In the genomic region with DNA sequence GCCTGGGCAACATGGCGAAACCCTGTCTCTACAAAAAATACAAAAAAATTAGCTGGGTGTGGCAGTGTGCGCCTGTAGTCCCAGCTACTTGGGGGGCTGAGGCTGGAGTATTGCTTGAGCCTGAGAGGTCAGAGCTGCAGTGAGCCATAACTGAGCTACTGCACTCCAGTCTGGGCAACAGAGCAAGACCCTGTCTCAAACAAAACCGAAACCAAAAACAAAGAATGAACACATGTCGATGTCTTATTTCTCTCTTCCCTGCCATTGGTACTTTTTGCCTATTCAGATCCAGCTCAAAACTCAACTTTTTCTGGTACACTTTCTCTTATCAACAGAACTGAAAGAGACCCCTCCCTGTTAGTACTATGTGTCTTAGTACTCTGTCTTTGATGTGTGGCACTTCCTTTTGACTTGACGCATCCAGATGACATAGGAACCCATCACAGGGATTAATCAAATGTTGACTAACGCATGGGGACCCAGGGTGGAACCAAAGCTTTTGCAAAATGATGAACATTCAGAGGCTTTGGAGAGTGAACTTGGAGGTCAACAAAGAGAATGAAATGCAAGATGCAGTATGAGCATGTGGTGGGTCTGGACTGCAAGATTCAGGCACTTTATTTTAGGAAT, we compare ENCODE assay signal across 9 cellular contexts. TPM values are rescaled to one million over a fixed set of nuclear protein-coding genes. Genes with fewer than 3 reads are reported as not detected.
A peak's percentile ranks its signal among the peaks of the same experiment; 100 is the strongest.
DNase-seq lines count a peak whose midpoint lies in the region; ATAC-seq and TF ChIP-seq lines count a peak whose summit lies in the region.
"Had no signal": no experiment of that assay in that cellular context is flagged by ENCODE, and none has a peak within 500 bp of the region (broad histone marks: within the 10 kb centered on the region; RNA-seq: fewer than 3 reads in every experiment).

No MANE protein-coding gene starts in this region.

- no peak overlapping the region for H2AFZ ChIP-seq in fibroblast of lung (ENCODE audit: low read length)

- no peak overlapping the region for H3K4me3 ChIP-seq in fibroblast of lung (replicated peaks in 1 of 4; ENCODE audit: control extremely low read depth in 1 of 4, insufficient read depth in 1 of 4, low read depth in 3 of 4, low read length in 4 of 4)
- peak overlapping the region in 1 of 4 donors; percentile 2 for H3K4me3 ChIP-seq in upper lobe of left lung
- no peak overlapping the region for H3K4me3 ChIP-seq in BE2C (ENCODE audit: low read depth, low read length)

- no peak overlapping the region for H3K27ac Mint-ChIP-seq in natural killer cell treated with Interleukin-12 subunit alpha and Interleukin-12 subunit beta and Interleukin-15 and Interleukin-18, amount 100 ng/mL, for 72 hours
- no peak overlapping the region for H3K27ac Mint-ChIP-seq in natural killer cell
- no peak overlapping the region for H3K27ac Mint-ChIP-seq in MCF 10A (ENCODE audit: low read depth, unreplicated experiment)

- no peaks in the 10 kb centered on the region for H3K9me3 ChIP-seq in fibroblast of lung (ENCODE audit: control insufficient read depth, insufficient read depth, low read depth, low read length)
- H3K9me3 ChIP-seq in upper lobe of left lung: no peaks in the 10 kb centered on the region
- H3K9me3 ChIP-seq in BE2C: no peaks in the 10 kb centered on the region

- H4K20me1 ChIP-seq in fibroblast of lung (ENCODE audit: control insufficient read depth, extremely low read depth, insufficient read depth, low read length): no peaks in the 10 kb centered on the region

- H3K79me2 ChIP-seq in fibroblast of lung (ENCODE audit: control insufficient read depth, insufficient read depth, low read length): no peaks in the 10 kb centered on the region

- no peaks in the 10 kb centered on the region for H3K4me1 ChIP-seq in fibroblast of lung (ENCODE audit: control insufficient read depth, extremely low read depth, insufficient read depth, low read length)
- peaks cover 0 to 47% (median 11%) of the 10 kb centered on the region in 4 donors for H3K4me1 ChIP-seq in upper lobe of left lung
- peaks cover 5% of the 10 kb centered on the region for H3K4me1 ChIP-seq in BE2C

- peaks cover 6 to 17% of the 10 kb centered on the region in 2 donors for H3K4me1 Mint-ChIP-seq in natural killer cell treated with Interleukin-12 subunit alpha and Interleukin-12 subunit beta and Interleukin-15 and Interleukin-18, amount 100 ng/mL, for 72 hours (ENCODE audit: low read depth in 2 of 2)
- H3K4me1 Mint-ChIP-seq in natural killer cell: peaks cover 5 to 8% of the 10 kb centered on the region in 2 donors
- no peaks in the 10 kb centered on the region for H3K4me1 Mint-ChIP-seq in MCF 10A (ENCODE audit: insufficient read depth, unreplicated experiment)

- H3K9me3 Mint-ChIP-seq in natural killer cell treated with Interleukin-12 subunit alpha and Interleukin-12 subunit beta and Interleukin-15 and Interleukin-18, amount 100 ng/mL, for 72 hours: no peaks in the 10 kb centered on the region
- H3K9me3 Mint-ChIP-seq in natural killer cell: no peaks in the 10 kb centered on the region
- H3K9me3 Mint-ChIP-seq in MCF 10A (ENCODE audit: unreplicated experiment): no peaks in the 10 kb centered on the region

- H3K27me3 ChIP-seq in fibroblast of lung (ENCODE audit: control insufficient read depth, insufficient read depth, low read length) (no peaks in the 10 kb centered on the region), upper lobe of left lung (no peaks in the 10 kb centered on the region), BE2C (no peaks in the 10 kb centered on the region)

- H3K27me3 Mint-ChIP-seq in natural killer cell treated with Interleukin-12 subunit alpha and Interleukin-12 subunit beta and Interleukin-15 and Interleukin-18, amount 100 ng/mL, for 72 hours: peaks cover 34 to 56% of the 10 kb centered on the region in 2 donors
- H3K27me3 Mint-ChIP-seq in natural killer cell (ENCODE audit: low read depth in 2 of 2) (peaks cover 19 to 47% of the 10 kb centered on the region in 2 donors), MCF 10A (ENCODE audit: insufficient read depth, unreplicated experiment) (no peaks in the 10 kb centered on the region)

- POLR2A ChIA-PET in MCF 10A (lab: Yijun Ruan, JAX): interaction anchor here (1.0 kb wide), 1 partner anchor 8 kb away, joined by 3 read pairs; no protein-coding TSS in a partner anchor

- no TSS peak for BruUV-seq in MCF 10A (replicated peaks; lab: Mats Ljungman, UMichigan)

- no peak for TF ChIP-seq POLR2A in upper lobe of left lung (IDR thresholded peaks at IDR 0.05)

- H3K4me2 ChIP-seq in fibroblast of lung (ENCODE audit: extremely low read depth, insufficient read depth, low read length): peak overlapping the region; percentile 48

- WGBS in upper lobe of left lung, 2 donors: 68 to 70% methylated on average over 6 of the region's 6 CpGs

- ATAC-seq in natural killer cell treated with Interleukin-12 subunit alpha and Interleukin-12 subunit beta and Interleukin-15 and Interleukin-18, amount 100 ng/mL, for 72 hours: no peak
- no peak for ATAC-seq in natural killer cell
- ATAC-seq in HG03432 (IDR thresholded peaks at IDR 0.05; ENCODE audit: unreplicated experiment): peak; percentile 55
- ATAC-seq in upper lobe of left lung (ENCODE audit: low FRiP score in 2 of 2): peak in 1 of 2 donors; percentile 55

- TF ChIP-seq CTCF in natural killer cell (IDR thresholded peaks at IDR 0.05) (no peak), fibroblast of lung (conservative IDR thresholded peaks at IDR 0.05 in 1 of 2, IDR thresholded peaks at IDR 0.05 in 1 of 2; ENCODE audit: low read depth in 1 of 2, low read length in 2 of 2) (no peak), upper lobe of left lung (IDR thresholded peaks at IDR 0.05) (no peak), BE2C (IDR thresholded peaks at IDR 0.05; ENCODE audit: low read depth, low read length) (no peak), MCF 10A (IDR thresholded peaks at IDR 0.05; ENCODE audit: unreplicated experiment) (no peak)

- H3K36me3 ChIP-seq in fibroblast of lung (ENCODE audit: control insufficient read depth, insufficient read depth, low read length): no peaks in the 10 kb centered on the region
- no peaks in the 10 kb centered on the region for H3K36me3 ChIP-seq in upper lobe of left lung
- H3K36me3 ChIP-seq in BE2C: no peaks in the 10 kb centered on the region
- H3K36me3 ChIP-seq: WERI-Rb-1 had no signal

- H3K27ac ChIP-seq in fibroblast of lung (ENCODE audit: insufficient read depth, low read length): no peak overlapping the region
- peak overlapping the region; percentile 14 to 71 (median 42) for H3K27ac ChIP-seq in upper lobe of left lung
- H3K27ac ChIP-seq: WERI-Rb-1 had no signal

- H3K36me3 Mint-ChIP-seq in natural killer cell treated with Interleukin-12 subunit alpha and Interleukin-12 subunit beta and Interleukin-15 and Interleukin-18, amount 100 ng/mL, for 72 hours: no peaks in the 10 kb centered on the region
- H3K36me3 Mint-ChIP-seq in natural killer cell (no peaks in the 10 kb centered on the region), MCF 10A (ENCODE audit: insufficient read depth, unreplicated experiment) (no peaks in the 10 kb centered on the region)

- peak overlapping the region; percentile 34 for H3K4me3 Mint-ChIP-seq in natural killer cell treated with Interleukin-12 subunit alpha and Interleukin-12 subunit beta and Interleukin-15 and Interleukin-18, amount 100 ng/mL, for 72 hours
- no peak overlapping the region for H3K4me3 Mint-ChIP-seq in natural killer cell
- no peak overlapping the region for H3K4me3 Mint-ChIP-seq in MCF 10A (ENCODE audit: unreplicated experiment)

- no peak overlapping the region for H3K9ac ChIP-seq in fibroblast of lung (ENCODE audit: insufficient read depth, low read length)

- CTCF ChIA-PET in MCF 10A (lab: Yijun Ruan, JAX): interaction anchor here (3.3 kb wide), 1 partner anchor 40 kb away, joined by 10 read pairs; no protein-coding TSS in a partner anchor

- no peak for DNase-seq in natural killer cell treated with Interleukin-12 subunit alpha and Interleukin-12 subunit beta and Interleukin-15 and Interleukin-18, amount 100 ng/mL, for 72 hours (ENCODE audit: low spot score)
- no peak for DNase-seq in natural killer cell
- no peak for DNase-seq in fibroblast of lung (ENCODE audit: low read depth in 2 of 2)
- no peak for DNase-seq in upper lobe of left lung
- no peak for DNase-seq in BE2C
- DNase-seq in NCI-H2196 (lab: John Stamatoyannopoulos, UW; ENCODE audit: unreplicated experiment): no peak
- DNase-seq in MCF 10A (ENCODE audit: unreplicated experiment): no peak
- DNase-seq: WERI-Rb-1 had no signal

- intact Hi-C loops in natural killer cell (cut with micrococcal nuclease): no loop called here
- intact Hi-C loops in MCF 10A (cut with micrococcal nuclease): no loop called here

- TF ChIP-seq EP300 in upper lobe of left lung (IDR thresholded peaks at IDR 0.05): peak in 1 of 4 donors; percentile 14

RNA-seq across cellular contexts. Expression of a gene that starts 44.8 kb away (rescaled TPM):
- total RNA-seq in natural killer cell treated with Interleukin-12 subunit alpha and Interleukin-12 subunit beta and Interleukin-15 and Interleukin-18, amount 100 ng/mL, for 72 hours: 1 to 10 TPM in 1 of 2 donors, not detected in 1; 4.7 TPM
- 10 to 100 TPM in 1 of 3 donors, under 1 TPM in 2; 0.07 to 17.6 (median 0.75) TPM for total RNA-seq in natural killer cell
- 65.5 and 68.5 TPM in 2 replicates for total RNA-seq in fibroblast of lung
- 87.7 and 133 TPM in 2 replicates for polyA plus RNA-seq in fibroblast of lung
- polyA plus RNA-seq in fibroblast of lung (2012): 84.1 and 140 TPM in 2 replicates
- polyA minus RNA-seq in fibroblast of lung (ENCODE audit: low replicate concordance): 14.8 and 24.1 TPM in 2 replicates
- 10 to 100 TPM; 17.7 to 67.7 (median 37.7) TPM for total RNA-seq in upper lobe of left lung
- 44.5 TPM for polyA plus RNA-seq in BE2C (2012; ENCODE audit: insufficient read depth, insufficient read length, low read depth)
- 0.34 and 0.63 TPM in 2 replicates for total RNA-seq in MCF 10A (2022)
